ENCODE assay signal across 1 cellular context in the genomic region with DNA sequence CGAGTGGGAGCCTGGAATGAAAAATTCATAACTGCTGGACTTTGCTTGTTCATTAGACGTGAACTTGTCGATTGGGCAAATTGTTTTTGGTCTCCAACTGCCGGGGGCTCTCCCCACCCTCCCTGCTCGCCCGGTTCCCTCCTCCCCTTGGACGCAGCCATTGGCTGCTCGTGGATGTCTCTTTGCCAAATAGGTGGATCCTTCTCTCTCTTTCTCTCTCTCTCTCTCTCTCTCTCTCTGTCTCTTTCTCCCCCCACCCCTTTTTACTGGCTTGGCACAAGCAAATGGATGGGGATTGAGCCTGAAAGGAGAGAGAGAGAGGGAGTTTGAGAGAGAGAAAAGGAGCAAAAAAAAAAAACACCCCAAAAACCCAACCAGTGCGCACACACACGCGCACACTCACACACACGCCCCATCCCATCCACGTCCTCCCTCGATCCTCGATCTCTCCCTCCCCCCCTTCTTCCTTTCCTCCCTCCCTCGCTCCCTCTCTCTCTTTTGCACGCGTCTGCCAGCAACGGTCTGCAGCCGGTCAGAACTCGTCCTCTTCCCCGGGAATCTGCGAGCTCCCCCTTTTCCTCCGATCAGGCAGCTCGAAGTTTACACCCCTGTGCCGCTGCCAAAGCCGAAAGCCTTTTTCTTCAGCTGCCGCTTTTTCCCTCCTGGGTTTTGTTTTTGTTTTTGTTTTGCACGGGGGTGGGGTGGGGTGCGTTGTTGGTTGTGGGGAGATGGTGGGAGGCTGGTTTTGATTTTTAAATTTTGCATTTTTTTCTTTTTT.
TF ChIP-seq lines count a peak whose summit lies in the region.

No MANE protein-coding gene starts in this region.

TF ChIP-seq in K562, 482 proteins besides CTCF, POLR2A, EP300 and RAD21 (continued from another document and continues in another):
- TF ChIP-seq, protein P1, sequence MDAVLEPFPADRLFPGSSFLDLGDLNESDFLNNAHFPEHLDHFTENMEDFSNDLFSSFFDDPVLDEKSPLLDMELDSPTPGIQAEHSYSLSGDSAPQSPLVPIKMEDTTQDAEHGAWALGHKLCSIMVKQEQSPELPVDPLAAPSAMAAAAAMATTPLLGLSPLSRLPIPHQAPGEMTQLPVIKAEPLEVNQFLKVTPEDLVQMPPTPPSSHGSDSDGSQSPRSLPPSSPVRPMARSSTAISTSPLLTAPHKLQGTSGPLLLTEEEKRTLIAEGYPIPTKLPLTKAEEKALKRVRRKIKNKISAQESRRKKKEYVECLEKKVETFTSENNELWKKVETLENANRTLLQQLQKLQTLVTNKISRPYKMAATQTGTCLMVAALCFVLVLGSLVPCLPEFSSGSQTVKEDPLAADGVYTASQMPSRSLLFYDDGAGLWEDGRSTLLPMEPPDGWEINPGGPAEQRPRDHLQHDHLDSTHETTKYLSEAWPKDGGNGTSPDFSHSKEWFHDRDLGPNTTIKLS (IDR thresholded peaks at IDR 0.05; ENCODE audit: borderline replicate concordance, low read depth), result peak; percentile 66; the same call in 1 of the 2 replicates
- TF ChIP-seq BHLHE40 (IDR thresholded peaks at IDR 0.05; ENCODE audit: low read length) (peak; percentile 55), CXXC5 (CRISPR knock-in tag; IDR thresholded peaks at IDR 0.05) (peak; percentile 74), SMARCA4 (IDR thresholded peaks at IDR 0.05) (peak; percentile 53; the same call in 1 of the 2 replicates), YY1 (IDR thresholded peaks at IDR 0.05; ENCODE audit: borderline replicate concordance in 1 of 3, control insufficient read depth in 1 of 3, extremely low read depth in 1 of 3, insufficient read depth in 3 of 3, insufficient read length in 1 of 3, insufficient replicate concordance in 2 of 3, low read depth in 1 of 3, low read length in 2 of 3) (peak in 1 of 3 experiments; percentile 45), SRSF3 (IDR thresholded peaks at IDR 0.05; ENCODE audit: insufficient read depth, low read length) (no peak), KDM5B (IDR thresholded peaks at IDR 0.05; ENCODE audit: insufficient replicate concordance, low read depth, low read length) (peak; percentile 45), CC2D1A (IDR thresholded peaks at IDR 0.05) (peak; percentile 61; the same call in 1 of the 2 replicates), ESRRA (IDR thresholded peaks at IDR 0.05; ENCODE audit: borderline replicate concordance, low read depth) (no peak), ARID1B (IDR thresholded peaks at IDR 0.05) (peak; percentile 50; the same call in 1 of the 2 replicates), BCOR (IDR thresholded peaks at IDR 0.05) (peak; percentile 65), COPS2 (conservative IDR thresholded peaks at IDR 0.05) (no peak), ZNF75A (CRISPR knock-in tag; IDR thresholded peaks at IDR 0.05) (no peak), DPF2 (IDR thresholded peaks at IDR 0.05) (peak; percentile 46; the same call in 1 of the 2 replicates), GATAD2A (IDR thresholded peaks at IDR 0.05) (peak; percentile 90)
- TF ChIP-seq, protein P2, sequence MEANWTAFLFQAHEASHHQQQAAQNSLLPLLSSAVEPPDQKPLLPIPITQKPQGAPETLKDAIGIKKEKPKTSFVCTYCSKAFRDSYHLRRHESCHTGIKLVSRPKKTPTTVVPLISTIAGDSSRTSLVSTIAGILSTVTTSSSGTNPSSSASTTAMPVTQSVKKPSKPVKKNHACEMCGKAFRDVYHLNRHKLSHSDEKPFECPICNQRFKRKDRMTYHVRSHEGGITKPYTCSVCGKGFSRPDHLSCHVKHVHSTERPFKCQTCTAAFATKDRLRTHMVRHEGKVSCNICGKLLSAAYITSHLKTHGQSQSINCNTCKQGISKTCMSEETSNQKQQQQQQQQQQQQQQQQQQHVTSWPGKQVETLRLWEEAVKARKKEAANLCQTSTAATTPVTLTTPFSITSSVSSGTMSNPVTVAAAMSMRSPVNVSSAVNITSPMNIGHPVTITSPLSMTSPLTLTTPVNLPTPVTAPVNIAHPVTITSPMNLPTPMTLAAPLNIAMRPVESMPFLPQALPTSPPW (CRISPR knock-in tag; IDR thresholded peaks at IDR 0.05), result peak; percentile 84
- TF ChIP-seq, protein P3, sequence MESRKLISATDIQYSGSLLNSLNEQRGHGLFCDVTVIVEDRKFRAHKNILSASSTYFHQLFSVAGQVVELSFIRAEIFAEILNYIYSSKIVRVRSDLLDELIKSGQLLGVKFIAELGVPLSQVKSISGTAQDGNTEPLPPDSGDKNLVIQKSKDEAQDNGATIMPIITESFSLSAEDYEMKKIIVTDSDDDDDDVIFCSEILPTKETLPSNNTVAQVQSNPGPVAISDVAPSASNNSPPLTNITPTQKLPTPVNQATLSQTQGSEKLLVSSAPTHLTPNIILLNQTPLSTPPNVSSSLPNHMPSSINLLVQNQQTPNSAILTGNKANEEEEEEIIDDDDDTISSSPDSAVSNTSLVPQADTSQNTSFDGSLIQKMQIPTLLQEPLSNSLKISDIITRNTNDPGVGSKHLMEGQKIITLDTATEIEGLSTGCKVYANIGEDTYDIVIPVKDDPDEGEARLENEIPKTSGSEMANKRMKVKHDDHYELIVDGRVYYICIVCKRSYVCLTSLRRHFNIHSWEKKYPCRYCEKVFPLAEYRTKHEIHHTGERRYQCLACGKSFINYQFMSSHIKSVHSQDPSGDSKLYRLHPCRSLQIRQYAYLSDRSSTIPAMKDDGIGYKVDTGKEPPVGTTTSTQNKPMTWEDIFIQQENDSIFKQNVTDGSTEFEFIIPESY (CRISPR knock-in tag; IDR thresholded peaks at IDR 0.05), result no peak
- TF ChIP-seq, protein P4, sequence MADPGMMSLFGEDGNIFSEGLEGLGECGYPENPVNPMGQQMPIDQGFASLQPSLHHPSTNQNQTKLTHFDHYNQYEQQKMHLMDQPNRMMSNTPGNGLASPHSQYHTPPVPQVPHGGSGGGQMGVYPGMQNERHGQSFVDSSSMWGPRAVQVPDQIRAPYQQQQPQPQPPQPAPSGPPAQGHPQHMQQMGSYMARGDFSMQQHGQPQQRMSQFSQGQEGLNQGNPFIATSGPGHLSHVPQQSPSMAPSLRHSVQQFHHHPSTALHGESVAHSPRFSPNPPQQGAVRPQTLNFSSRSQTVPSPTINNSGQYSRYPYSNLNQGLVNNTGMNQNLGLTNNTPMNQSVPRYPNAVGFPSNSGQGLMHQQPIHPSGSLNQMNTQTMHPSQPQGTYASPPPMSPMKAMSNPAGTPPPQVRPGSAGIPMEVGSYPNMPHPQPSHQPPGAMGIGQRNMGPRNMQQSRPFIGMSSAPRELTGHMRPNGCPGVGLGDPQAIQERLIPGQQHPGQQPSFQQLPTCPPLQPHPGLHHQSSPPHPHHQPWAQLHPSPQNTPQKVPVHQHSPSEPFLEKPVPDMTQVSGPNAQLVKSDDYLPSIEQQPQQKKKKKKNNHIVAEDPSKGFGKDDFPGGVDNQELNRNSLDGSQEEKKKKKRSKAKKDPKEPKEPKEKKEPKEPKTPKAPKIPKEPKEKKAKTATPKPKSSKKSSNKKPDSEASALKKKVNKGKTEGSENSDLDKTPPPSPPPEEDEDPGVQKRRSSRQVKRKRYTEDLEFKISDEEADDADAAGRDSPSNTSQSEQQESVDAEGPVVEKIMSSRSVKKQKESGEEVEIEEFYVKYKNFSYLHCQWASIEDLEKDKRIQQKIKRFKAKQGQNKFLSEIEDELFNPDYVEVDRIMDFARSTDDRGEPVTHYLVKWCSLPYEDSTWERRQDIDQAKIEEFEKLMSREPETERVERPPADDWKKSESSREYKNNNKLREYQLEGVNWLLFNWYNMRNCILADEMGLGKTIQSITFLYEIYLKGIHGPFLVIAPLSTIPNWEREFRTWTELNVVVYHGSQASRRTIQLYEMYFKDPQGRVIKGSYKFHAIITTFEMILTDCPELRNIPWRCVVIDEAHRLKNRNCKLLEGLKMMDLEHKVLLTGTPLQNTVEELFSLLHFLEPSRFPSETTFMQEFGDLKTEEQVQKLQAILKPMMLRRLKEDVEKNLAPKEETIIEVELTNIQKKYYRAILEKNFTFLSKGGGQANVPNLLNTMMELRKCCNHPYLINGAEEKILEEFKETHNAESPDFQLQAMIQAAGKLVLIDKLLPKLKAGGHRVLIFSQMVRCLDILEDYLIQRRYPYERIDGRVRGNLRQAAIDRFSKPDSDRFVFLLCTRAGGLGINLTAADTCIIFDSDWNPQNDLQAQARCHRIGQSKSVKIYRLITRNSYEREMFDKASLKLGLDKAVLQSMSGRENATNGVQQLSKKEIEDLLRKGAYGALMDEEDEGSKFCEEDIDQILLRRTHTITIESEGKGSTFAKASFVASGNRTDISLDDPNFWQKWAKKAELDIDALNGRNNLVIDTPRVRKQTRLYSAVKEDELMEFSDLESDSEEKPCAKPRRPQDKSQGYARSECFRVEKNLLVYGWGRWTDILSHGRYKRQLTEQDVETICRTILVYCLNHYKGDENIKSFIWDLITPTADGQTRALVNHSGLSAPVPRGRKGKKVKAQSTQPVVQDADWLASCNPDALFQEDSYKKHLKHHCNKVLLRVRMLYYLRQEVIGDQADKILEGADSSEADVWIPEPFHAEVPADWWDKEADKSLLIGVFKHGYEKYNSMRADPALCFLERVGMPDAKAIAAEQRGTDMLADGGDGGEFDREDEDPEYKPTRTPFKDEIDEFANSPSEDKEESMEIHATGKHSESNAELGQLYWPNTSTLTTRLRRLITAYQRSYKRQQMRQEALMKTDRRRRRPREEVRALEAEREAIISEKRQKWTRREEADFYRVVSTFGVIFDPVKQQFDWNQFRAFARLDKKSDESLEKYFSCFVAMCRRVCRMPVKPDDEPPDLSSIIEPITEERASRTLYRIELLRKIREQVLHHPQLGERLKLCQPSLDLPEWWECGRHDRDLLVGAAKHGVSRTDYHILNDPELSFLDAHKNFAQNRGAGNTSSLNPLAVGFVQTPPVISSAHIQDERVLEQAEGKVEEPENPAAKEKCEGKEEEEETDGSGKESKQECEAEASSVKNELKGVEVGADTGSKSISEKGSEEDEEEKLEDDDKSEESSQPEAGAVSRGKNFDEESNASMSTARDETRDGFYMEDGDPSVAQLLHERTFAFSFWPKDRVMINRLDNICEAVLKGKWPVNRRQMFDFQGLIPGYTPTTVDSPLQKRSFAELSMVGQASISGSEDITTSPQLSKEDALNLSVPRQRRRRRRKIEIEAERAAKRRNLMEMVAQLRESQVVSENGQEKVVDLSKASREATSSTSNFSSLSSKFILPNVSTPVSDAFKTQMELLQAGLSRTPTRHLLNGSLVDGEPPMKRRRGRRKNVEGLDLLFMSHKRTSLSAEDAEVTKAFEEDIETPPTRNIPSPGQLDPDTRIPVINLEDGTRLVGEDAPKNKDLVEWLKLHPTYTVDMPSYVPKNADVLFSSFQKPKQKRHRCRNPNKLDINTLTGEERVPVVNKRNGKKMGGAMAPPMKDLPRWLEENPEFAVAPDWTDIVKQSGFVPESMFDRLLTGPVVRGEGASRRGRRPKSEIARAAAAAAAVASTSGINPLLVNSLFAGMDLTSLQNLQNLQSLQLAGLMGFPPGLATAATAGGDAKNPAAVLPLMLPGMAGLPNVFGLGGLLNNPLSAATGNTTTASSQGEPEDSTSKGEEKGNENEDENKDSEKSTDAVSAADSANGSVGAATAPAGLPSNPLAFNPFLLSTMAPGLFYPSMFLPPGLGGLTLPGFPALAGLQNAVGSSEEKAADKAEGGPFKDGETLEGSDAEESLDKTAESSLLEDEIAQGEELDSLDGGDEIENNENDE (IDR thresholded peaks at IDR 0.05; ENCODE audit: low read depth, low read length), result no peak
- TF ChIP-seq, protein P5, sequence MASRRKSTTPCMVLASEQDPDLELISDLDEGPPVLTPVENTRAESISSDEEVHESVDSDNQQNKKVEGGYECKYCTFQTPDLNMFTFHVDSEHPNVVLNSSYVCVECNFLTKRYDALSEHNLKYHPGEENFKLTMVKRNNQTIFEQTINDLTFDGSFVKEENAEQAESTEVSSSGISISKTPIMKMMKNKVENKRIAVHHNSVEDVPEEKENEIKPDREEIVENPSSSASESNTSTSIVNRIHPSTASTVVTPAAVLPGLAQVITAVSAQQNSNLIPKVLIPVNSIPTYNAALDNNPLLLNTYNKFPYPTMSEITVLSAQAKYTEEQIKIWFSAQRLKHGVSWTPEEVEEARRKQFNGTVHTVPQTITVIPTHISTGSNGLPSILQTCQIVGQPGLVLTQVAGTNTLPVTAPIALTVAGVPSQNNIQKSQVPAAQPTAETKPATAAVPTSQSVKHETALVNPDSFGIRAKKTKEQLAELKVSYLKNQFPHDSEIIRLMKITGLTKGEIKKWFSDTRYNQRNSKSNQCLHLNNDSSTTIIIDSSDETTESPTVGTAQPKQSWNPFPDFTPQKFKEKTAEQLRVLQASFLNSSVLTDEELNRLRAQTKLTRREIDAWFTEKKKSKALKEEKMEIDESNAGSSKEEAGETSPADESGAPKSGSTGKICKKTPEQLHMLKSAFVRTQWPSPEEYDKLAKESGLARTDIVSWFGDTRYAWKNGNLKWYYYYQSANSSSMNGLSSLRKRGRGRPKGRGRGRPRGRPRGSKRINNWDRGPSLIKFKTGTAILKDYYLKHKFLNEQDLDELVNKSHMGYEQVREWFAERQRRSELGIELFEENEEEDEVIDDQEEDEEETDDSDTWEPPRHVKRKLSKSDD (conservative IDR thresholded peaks at IDR 0.05; ENCODE audit: low read length), result no peak
- TF ChIP-seq, protein P6, sequence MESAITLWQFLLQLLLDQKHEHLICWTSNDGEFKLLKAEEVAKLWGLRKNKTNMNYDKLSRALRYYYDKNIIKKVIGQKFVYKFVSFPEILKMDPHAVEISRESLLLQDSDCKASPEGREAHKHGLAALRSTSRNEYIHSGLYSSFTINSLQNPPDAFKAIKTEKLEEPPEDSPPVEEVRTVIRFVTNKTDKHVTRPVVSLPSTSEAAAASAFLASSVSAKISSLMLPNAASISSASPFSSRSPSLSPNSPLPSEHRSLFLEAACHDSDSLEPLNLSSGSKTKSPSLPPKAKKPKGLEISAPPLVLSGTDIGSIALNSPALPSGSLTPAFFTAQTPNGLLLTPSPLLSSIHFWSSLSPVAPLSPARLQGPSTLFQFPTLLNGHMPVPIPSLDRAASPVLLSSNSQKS (CRISPR knock-in tag; IDR thresholded peaks at IDR 0.05), result no peak
- TF ChIP-seq, protein P7, sequence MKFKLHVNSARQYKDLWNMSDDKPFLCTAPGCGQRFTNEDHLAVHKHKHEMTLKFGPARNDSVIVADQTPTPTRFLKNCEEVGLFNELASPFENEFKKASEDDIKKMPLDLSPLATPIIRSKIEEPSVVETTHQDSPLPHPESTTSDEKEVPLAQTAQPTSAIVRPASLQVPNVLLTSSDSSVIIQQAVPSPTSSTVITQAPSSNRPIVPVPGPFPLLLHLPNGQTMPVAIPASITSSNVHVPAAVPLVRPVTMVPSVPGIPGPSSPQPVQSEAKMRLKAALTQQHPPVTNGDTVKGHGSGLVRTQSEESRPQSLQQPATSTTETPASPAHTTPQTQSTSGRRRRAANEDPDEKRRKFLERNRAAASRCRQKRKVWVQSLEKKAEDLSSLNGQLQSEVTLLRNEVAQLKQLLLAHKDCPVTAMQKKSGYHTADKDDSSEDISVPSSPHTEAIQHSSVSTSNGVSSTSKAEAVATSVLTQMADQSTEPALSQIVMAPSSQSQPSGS (CRISPR knock-in tag; IDR thresholded peaks at IDR 0.05), result no peak
- TF ChIP-seq, protein P8, sequence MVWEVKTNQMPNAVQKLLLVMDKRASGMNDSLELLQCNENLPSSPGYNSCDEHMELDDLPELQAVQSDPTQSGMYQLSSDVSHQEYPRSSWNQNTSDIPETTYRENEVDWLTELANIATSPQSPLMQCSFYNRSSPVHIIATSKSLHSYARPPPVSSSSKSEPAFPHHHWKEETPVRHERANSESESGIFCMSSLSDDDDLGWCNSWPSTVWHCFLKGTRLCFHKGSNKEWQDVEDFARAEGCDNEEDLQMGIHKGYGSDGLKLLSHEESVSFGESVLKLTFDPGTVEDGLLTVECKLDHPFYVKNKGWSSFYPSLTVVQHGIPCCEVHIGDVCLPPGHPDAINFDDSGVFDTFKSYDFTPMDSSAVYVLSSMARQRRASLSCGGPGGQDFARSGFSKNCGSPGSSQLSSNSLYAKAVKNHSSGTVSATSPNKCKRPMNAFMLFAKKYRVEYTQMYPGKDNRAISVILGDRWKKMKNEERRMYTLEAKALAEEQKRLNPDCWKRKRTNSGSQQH (CRISPR knock-in tag; IDR thresholded peaks at IDR 0.05), result no peak
